ENCODE assay signal across 8 cellular contexts in genomic region chr11:67400251-67400941, GRCh38. TPM values are rescaled to one million over a fixed set of nuclear protein-coding genes. Genes with fewer than 3 reads are reported as not detected.
DNase-seq lines count a peak whose midpoint lies in the region; ATAC-seq, FAIRE-seq and TF ChIP-seq lines count a peak whose summit lies in the region.

No MANE protein-coding gene starts in this region.

- DNase-seq in T-helper 1 cell (no peak), K562 (ENCODE audit: extremely low read depth in 1 of 4, low spot score in 3 of 4) (peak in 1 of 4 experiments; percentile 6), right lobe of liver (no peak), transverse colon (peak; percentile 52), D721Med (ENCODE audit: insufficient read length, low spot score) (no peak), NCI-H2029 (lab: John Stamatoyannopoulos, UW) (no peak)

- H3K4me1 ChIP-seq in K562 (replicated peaks in 1 of 2; ENCODE audit: control insufficient read depth in 2 of 2, insufficient read depth in 2 of 2, low read length in 2 of 2) (peaks cover 26 to 92% of the 10 kb centered on the region in 2 experiments), right lobe of liver (peaks cover 0 to 24% (median 5%) of the 10 kb centered on the region in 4 donors), transverse colon (peaks cover 20 to 38% (median 30%) of the 10 kb centered on the region in 4 donors)

- ATAC-seq in K562 = no peak
- ATAC-seq in right lobe of liver = no peak
- ATAC-seq in GM21528 (IDR thresholded peaks at IDR 0.05; ENCODE audit: low FRiP score, unreplicated experiment) = no peak

- TF ChIP-seq POLR2A in K562 (conservative IDR thresholded peaks at IDR 0.05) (no peak), right lobe of liver (IDR thresholded peaks at IDR 0.05) (no peak), transverse colon (IDR thresholded peaks at IDR 0.05) (no peak)

- H3K79me2 ChIP-seq in K562 (ENCODE audit: control insufficient read depth, insufficient read depth, low read length) = peaks cover 23% of the 10 kb centered on the region

- peak overlapping the region; percentile 95 for H3K27ac ChIP-seq in K562 (ENCODE audit: extremely low read depth, low read depth, low read length)
- peak overlapping the region in 2 of 3 donors; percentile 77 to 88 for H3K27ac ChIP-seq in right lobe of liver
- peak overlapping the region; percentile 90 to 98 (median 93) for H3K27ac ChIP-seq in transverse colon

- H3K27me3 ChIP-seq in K562 (ENCODE audit: control insufficient read depth in 2 of 2, insufficient read depth in 2 of 2, low read length in 2 of 2) = no peaks in the 10 kb centered on the region
- no peaks in the 10 kb centered on the region for H3K27me3 ChIP-seq in right lobe of liver
- no peaks in the 10 kb centered on the region for H3K27me3 ChIP-seq in transverse colon

- H3K4me1 Mint-ChIP-seq in T-helper 1 cell treated with Interleukin-12 subunit alpha and Interleukin-12 subunit beta and Interleukin-4 antibody, amounts not matched to agents 30 μg/mL and 1 μg/mL, for 36 hours (ENCODE audit: low read depth) = peaks cover 28% of the 10 kb centered on the region

- H3K9ac ChIP-seq in K562 (ENCODE audit: insufficient read depth in 1 of 2, low read depth in 2 of 2, low read length in 2 of 2) = peak overlapping the region; percentile 95 to 96

- no peaks in the 10 kb centered on the region for H3K27me3 Mint-ChIP-seq in T-helper 1 cell treated with Interleukin-12 subunit alpha and Interleukin-12 subunit beta and Interleukin-4 antibody, amounts not matched to agents 30 μg/mL and 1 μg/mL, for 36 hours (ENCODE audit: low read depth)

- no peak for TF ChIP-seq RAD21 in K562 (CRISPR knock-in tag; conservative IDR thresholded peaks at IDR 0.05 in 1 of 2, IDR thresholded peaks at IDR 0.05 in 1 of 2)

- H3K36me3 Mint-ChIP-seq in T-helper 1 cell treated with Interleukin-12 subunit alpha and Interleukin-12 subunit beta and Interleukin-4 antibody, amounts not matched to agents 30 μg/mL and 1 μg/mL, for 36 hours (ENCODE audit: low read depth) = peaks cover 42% of the 10 kb centered on the region

- no peak overlapping the region for H2AFZ ChIP-seq in K562 (ENCODE audit: low read depth, low read length)

- H3K36me3 ChIP-seq in K562 (ENCODE audit: control insufficient read depth, insufficient read depth, low read length) (peaks cover 52% of the 10 kb centered on the region), right lobe of liver (peaks cover 3 to 33% (median 17%) of the 10 kb centered on the region in 4 donors), transverse colon (peaks cover 0 to 24% (median 9%) of the 10 kb centered on the region in 4 donors)

- H3K9me3 ChIP-seq in K562 (replicated peaks; ENCODE audit: control insufficient read depth, insufficient read depth, low read depth, low read length) (no peaks in the 10 kb centered on the region), right lobe of liver (no peaks in the 10 kb centered on the region), transverse colon (no peaks in the 10 kb centered on the region)

- peak overlapping the region; percentile 49 for H3K27ac Mint-ChIP-seq in T-helper 1 cell treated with Interleukin-12 subunit alpha and Interleukin-12 subunit beta and Interleukin-4 antibody, amounts not matched to agents 30 μg/mL and 1 μg/mL, for 36 hours

- BruUV-seq in K562 (replicated peaks; lab: Mats Ljungman, UMichigan) = no TSS peak

- no peaks in the 10 kb centered on the region for H3K9me1 ChIP-seq in K562 (ENCODE audit: control insufficient read depth, insufficient read depth, low read length)

- H3K4me2 ChIP-seq in K562 (ENCODE audit: insufficient read depth, low read length) = peak overlapping the region; percentile 84

- POLR2A ChIA-PET in K562 (lab: Yijun Ruan, JAX) = interaction anchor here (1.0 to 2.2 kb wide), 7 partner anchors 8 to 184 kb away, joined by 4 to 19 read pairs (median 7); partner anchors contain the start of genes CDK2AP2, GSTP1 and RAD9A

- in situ Hi-C loops in K562 (cut with MboI) (no loop called here), transverse colon (cut with MboI; ENCODE audit: low pct_ligation_motif_present in 1 of 4, low pct_unique_long_range_greater_than_20kb in 1 of 4, low sequenced_read_pairs in 3 of 4) (no loop called here)

- peak overlapping the region; percentile 91 for H3K4me3 ChIP-seq in K562
- peak overlapping the region; percentile 95 to 99 (median 98) for H3K4me3 ChIP-seq in right lobe of liver
- peak overlapping the region; percentile 64 to 98 (median 92) for H3K4me3 ChIP-seq in transverse colon

- H3K4me3 Mint-ChIP-seq in T-helper 1 cell treated with Interleukin-12 subunit alpha and Interleukin-12 subunit beta and Interleukin-4 antibody, amounts not matched to agents 30 μg/mL and 1 μg/mL, for 36 hours = peak overlapping the region; percentile 92

- H4K20me1 ChIP-seq in K562 (replicated peaks; ENCODE audit: control insufficient read depth, insufficient read depth, low read length) = 0 out of 2 replicates have a peak, but pooled peaks cover 4% of the 10 kb centered on the region

- 51% methylated on average over 22 of the region's 23 CpGs for WGBS in K562 (ENCODE audit: insufficient coverage, low coverage, missing lambda C conversion rate)
- 21% methylated on average over 14 of the region's 23 CpGs for WGBS in right lobe of liver (ENCODE audit: insufficient coverage, low coverage, low lambda C conversion rate, missing lambda C conversion rate)
- WGBS in transverse colon (ENCODE audit: low coverage in 1 of 2), 2 donors = 26% methylated on average over 23 of the region's 23 CpGs; no CpG with 5 or more reads in 1 of the 2 donors

- intact Hi-C loops in K562 (cut with micrococcal nuclease) = loop anchor here (2.0 to 5.0 kb wide), 3 partner anchors 82 to 182 kb away; partner anchors contain the start of genes AIP and GSTP1
- intact Hi-C loops in right lobe of liver (cut with DNase I) = no loop called here
- intact Hi-C loops in transverse colon (cut with DNase I; ENCODE audit: low total_unique reads) = loop anchor here (5.0 kb wide), 1 partner anchor 82 kb away; the partner anchor contains the start of gene AIP

- CTCF ChIA-PET in K562 (lab: Yijun Ruan, JAX; ENCODE audit: low intra/inter-chr PET ratio) = interaction anchor here (1.2 kb wide), 1 partner anchor 106 kb away, joined by 4 read pairs; no protein-coding TSS in a partner anchor

- no peaks in the 10 kb centered on the region for H3K9me3 Mint-ChIP-seq in T-helper 1 cell treated with Interleukin-12 subunit alpha and Interleukin-12 subunit beta and Interleukin-4 antibody, amounts not matched to agents 30 μg/mL and 1 μg/mL, for 36 hours

- FAIRE-seq in K562 (lab: Jason Lieb, UNC) (no peak), D721Med (lab: Jason Lieb, UNC) (no peak)

- no peak for TF ChIP-seq CTCF in K562 (IDR thresholded peaks at IDR 0.05 in 2 of 3, conservative IDR thresholded peaks at IDR 0.05 in 1 of 3; ENCODE audit: insufficient read depth in 2 of 3, low read depth in 1 of 3, low read length in 3 of 3)
- TF ChIP-seq CTCF in right lobe of liver (IDR thresholded peaks at IDR 0.05) = no peak
- TF ChIP-seq CTCF in transverse colon (IDR thresholded peaks at IDR 0.05) = no peak
- TF ChIP-seq CTCF in D721Med (IDR thresholded peaks at IDR 0.05; ENCODE audit: insufficient read depth, missing control alignments) = no peak

- TF ChIP-seq EP300 in K562 (IDR thresholded peaks at IDR 0.05; ENCODE audit: low read length) = no peak
- no peak for TF ChIP-seq EP300 in transverse colon (IDR thresholded peaks at IDR 0.05; ENCODE audit: low read depth)

RNA-seq across cellular contexts. Expression of gene PPP1CA, which starts 1.3 kb away (rescaled TPM):
- total RNA-seq in K562 (2011; cell fraction: chromatin; rRNA removed; ENCODE audit: low replicate concordance) = 37.0 and 127 TPM in 2 replicates
- total RNA-seq in K562 (2011; cell fraction: nucleolus; rRNA removed) = 133 and 148 TPM in 2 replicates
- total RNA-seq in K562 (2011; cell fraction: nucleoplasm; rRNA removed) = 56.8 and 75.5 TPM in 2 replicates
- 228 and 302 TPM in 2 replicates for total RNA-seq in K562 (2014; rRNA removed)
- 104 and 122 TPM in 2 replicates for total RNA-seq in K562 (2014; rRNA removed; fragmentation: Illumina TruSeq; extraction: Trizol)
- total RNA-seq in K562 (2015; rRNA removed; fragmentation: Illumina TruSeq; extraction: Trizol) = 188 and 200 TPM in 2 replicates
- total RNA-seq in K562 (2021) = 235 and 242 TPM in 2 replicates
- 167 and 176 TPM in 2 replicates for polyA plus RNA-seq in K562 (2011; rRNA removed)
- 324 and 501 TPM in 2 replicates for polyA plus RNA-seq in K562 (2011; cell fraction: cytosol; rRNA removed)
- polyA plus RNA-seq in K562 (2011; cell fraction: nucleus; rRNA removed) = 128 and 201 TPM in 2 replicates
- polyA plus RNA-seq in K562 (2012) = 225 and 287 TPM in 2 replicates
- polyA plus RNA-seq in K562 (2014; fragmentation: Illumina TruSeq; extraction: Trizol) = 205 and 253 TPM in 2 replicates
- polyA plus RNA-seq in K562 (2014; fragmentation: Nextera tagmentation; extraction: Ambion mirVana) = 10 to 100 TPM; 18.2 to 51.4 TPM
- 191 and 208 TPM in 2 replicates for polyA plus RNA-seq in K562 (2014; rRNA removed)
- 80.8 and 116 TPM in 2 replicates for polyA minus RNA-seq in K562 (2011; rRNA and poly(A)+ RNA removed)
- polyA minus RNA-seq in K562 (2011; cell fraction: cytosol; rRNA and poly(A)+ RNA removed) = 120 and 127 TPM in 2 replicates
- polyA minus RNA-seq in K562 (2011; cell fraction: nucleus; rRNA and poly(A)+ RNA removed) = 44.8 and 70.1 TPM in 2 replicates
- total RNA-seq in right lobe of liver = 100 to 1,000 TPM in 2 of 6 experiments, 10 to 100 TPM in 4; 64.2 to 102 (median 71.1) TPM
- total RNA-seq in transverse colon = 100 to 1,000 TPM in 3 of 4 donors, 10 to 100 TPM in 1; 83.0 to 251 (median 163) TPM

RNA-seq across cellular contexts. Expression of gene TBC1D10C, which starts 3.5 kb away (rescaled TPM):
- 0.39 and 3.0 TPM in 2 replicates for total RNA-seq in K562 (2011; cell fraction: chromatin; rRNA removed; ENCODE audit: low replicate concordance)
- 1.8 and 3.3 TPM in 2 replicates for total RNA-seq in K562 (2011; cell fraction: nucleolus; rRNA removed)
- 0.81 and 1.9 TPM in 2 replicates for total RNA-seq in K562 (2011; cell fraction: nucleoplasm; rRNA removed)
- total RNA-seq in K562 (2014; rRNA removed) = 0.68 and 1.1 TPM in 2 replicates
- total RNA-seq in K562 (2014; rRNA removed; fragmentation: Illumina TruSeq; extraction: Trizol) = 0.22 and 0.26 TPM in 2 replicates
- total RNA-seq in K562 (2015; rRNA removed; fragmentation: Illumina TruSeq; extraction: Trizol) = 0.90 and 1.1 TPM in 2 replicates
- total RNA-seq in K562 (2021) = 1.2 and 1.5 TPM in 2 replicates
- polyA plus RNA-seq in K562 (2011; rRNA removed) = 0.95 and 1.1 TPM in 2 replicates
- 1.1 and 2.0 TPM in 2 replicates for polyA plus RNA-seq in K562 (2011; cell fraction: cytosol; rRNA removed)
- polyA plus RNA-seq in K562 (2011; cell fraction: nucleus; rRNA removed) = 8.2 and 12.2 TPM in 2 replicates
- 1.2 and 2.3 TPM in 2 replicates for polyA plus RNA-seq in K562 (2012)
- 0.16 and 0.71 TPM in 2 replicates for polyA plus RNA-seq in K562 (2014; fragmentation: Illumina TruSeq; extraction: Trizol)
- polyA plus RNA-seq in K562 (2014; fragmentation: Nextera tagmentation; extraction: Ambion mirVana) = not detected
- 0.93 and 1.7 TPM in 2 replicates for polyA plus RNA-seq in K562 (2014; rRNA removed)
- 0.27 and 0.53 TPM in 2 replicates for polyA minus RNA-seq in K562 (2011; rRNA and poly(A)+ RNA removed)
- polyA minus RNA-seq in K562 (2011; cell fraction: cytosol; rRNA and poly(A)+ RNA removed) = not detected in 2 replicates
- 1.8 and 2.3 TPM in 2 replicates for polyA minus RNA-seq in K562 (2011; cell fraction: nucleus; rRNA and poly(A)+ RNA removed)
- total RNA-seq in right lobe of liver = 1 to 10 TPM in 5 of 6 experiments, under 1 TPM in 1; 0.73 to 2.7 (median 1.9) TPM
- 10 to 100 TPM in 2 of 4 donors, 1 to 10 TPM in 2; 1.2 to 17.2 (median 7.4) TPM for total RNA-seq in transverse colon

RNA-seq across cellular contexts. Expression of gene RAD9A, which starts 8.6 kb away (rescaled TPM):
- total RNA-seq in K562 (2011; cell fraction: chromatin; rRNA removed; ENCODE audit: low replicate concordance) = 59.7 and 169 TPM in 2 replicates
- 116 and 126 TPM in 2 replicates for total RNA-seq in K562 (2011; cell fraction: nucleolus; rRNA removed)
- 63.0 and 77.4 TPM in 2 replicates for total RNA-seq in K562 (2011; cell fraction: nucleoplasm; rRNA removed)
- total RNA-seq in K562 (2014; rRNA removed) = 17.1 and 25.1 TPM in 2 replicates
- total RNA-seq in K562 (2014; rRNA removed; fragmentation: Illumina TruSeq; extraction: Trizol) = 5.7 and 6.7 TPM in 2 replicates
- total RNA-seq in K562 (2015; rRNA removed; fragmentation: Illumina TruSeq; extraction: Trizol) = 15.3 and 16.1 TPM in 2 replicates
- 33.3 and 41.2 TPM in 2 replicates for total RNA-seq in K562 (2021)
- 16.0 and 30.7 TPM in 2 replicates for polyA plus RNA-seq in K562 (2011; rRNA removed)
- polyA plus RNA-seq in K562 (2011; cell fraction: cytosol; rRNA removed) = 23.8 and 34.6 TPM in 2 replicates
- 98.1 and 127 TPM in 2 replicates for polyA plus RNA-seq in K562 (2011; cell fraction: nucleus; rRNA removed)
- 33.0 and 38.6 TPM in 2 replicates for polyA plus RNA-seq in K562 (2012)
- polyA plus RNA-seq in K562 (2014; fragmentation: Illumina TruSeq; extraction: Trizol) = 27.3 and 29.2 TPM in 2 replicates
- 1 to 10 TPM; 1.4 to 1.5 TPM for polyA plus RNA-seq in K562 (2014; fragmentation: Nextera tagmentation; extraction: Ambion mirVana)
- polyA plus RNA-seq in K562 (2014; rRNA removed) = 35.9 and 39.7 TPM in 2 replicates
- polyA minus RNA-seq in K562 (2011; rRNA and poly(A)+ RNA removed) = 5.2 and 7.3 TPM in 2 replicates
- polyA minus RNA-seq in K562 (2011; cell fraction: cytosol; rRNA and poly(A)+ RNA removed) = 15.1 and 20.2 TPM in 2 replicates
- 22.5 and 24.4 TPM in 2 replicates for polyA minus RNA-seq in K562 (2011; cell fraction: nucleus; rRNA and poly(A)+ RNA removed)
- 10 to 100 TPM in 2 of 6 experiments, 1 to 10 TPM in 4; 5.3 to 13.2 (median 6.2) TPM for total RNA-seq in right lobe of liver
- total RNA-seq in transverse colon = 100 to 1,000 TPM in 2 of 4 donors, 10 to 100 TPM in 2; 37.8 to 470 (median 95.3) TPM

RNA-seq across cellular contexts. Expression of gene CARNS1, which starts 15.1 kb away (rescaled TPM):
- 0.49 TPM in 1 of 2 replicates, not detected in the other for total RNA-seq in K562 (2011; cell fraction: chromatin; rRNA removed; ENCODE audit: low replicate concordance)
- total RNA-seq in K562 (2011; cell fraction: nucleolus; rRNA removed) = 0.13 and 0.17 TPM in 2 replicates
- total RNA-seq in K562 (2011; cell fraction: nucleoplasm; rRNA removed) = 0.15 TPM in 2 replicates
- total RNA-seq in K562 (2014; rRNA removed) (0.12 and 0.18 TPM in 2 replicates), K562 (2014; rRNA removed; fragmentation: Illumina TruSeq; extraction: Trizol) (not detected in 2 replicates), K562 (2015; rRNA removed; fragmentation: Illumina TruSeq; extraction: Trizol) (0.04 TPM in 1 of 2 replicates, not detected in the other), K562 (2021) (0.07 and 0.13 TPM in 2 replicates), right lobe of liver (under 1 TPM in 5 of 6 experiments, not detected in 1; 0.12 to 0.31 (median 0.22) TPM), transverse colon (1 to 10 TPM in 1 of 4 donors, under 1 TPM in 3; 0.27 to 4.4 (median 0.43) TPM)
- polyA plus RNA-seq in K562 (2011; rRNA removed) (0.04 and 0.06 TPM in 2 replicates), K562 (2014; fragmentation: Illumina TruSeq; extraction: Trizol) (0.06 and 0.07 TPM in 2 replicates), K562 (2014; fragmentation: Nextera tagmentation; extraction: Ambion mirVana) (under 1 TPM in 1 of 2 experiments, not detected in 1; 0.01 TPM), K562 (2014; rRNA removed) (0.03 and 0.07 TPM in 2 replicates)
- polyA plus RNA-seq in K562 (2011; cell fraction: cytosol; rRNA removed) = 0.03 and 0.15 TPM in 2 replicates
- 0.11 and 0.37 TPM in 2 replicates for polyA plus RNA-seq in K562 (2011; cell fraction: nucleus; rRNA removed)
- polyA plus RNA-seq in K562 (2012) = 0.17 and 0.24 TPM in 2 replicates
- 0.04 TPM in 1 of 2 replicates, not detected in the other for polyA minus RNA-seq in K562 (2011; rRNA and poly(A)+ RNA removed)
- not detected in 2 replicates for polyA minus RNA-seq in K562 (2011; cell fraction: cytosol; rRNA and poly(A)+ RNA removed)
- polyA minus RNA-seq in K562 (2011; cell fraction: nucleus; rRNA and poly(A)+ RNA removed) = not detected in 2 replicates

RNA-seq across cellular contexts. Expression of gene CLCF1, which starts 27.0 kb away (rescaled TPM):
- total RNA-seq in K562 (2011; cell fraction: chromatin; rRNA removed; ENCODE audit: low replicate concordance) = 4.3 and 8.4 TPM in 2 replicates
- total RNA-seq in K562 (2011; cell fraction: nucleolus; rRNA removed) = 3.4 and 5.3 TPM in 2 replicates
- total RNA-seq in K562 (2011; cell fraction: nucleoplasm; rRNA removed) = 3.7 and 8.0 TPM in 2 replicates
- total RNA-seq in K562 (2014; rRNA removed) (2.4 and 3.2 TPM in 2 replicates), K562 (2014; rRNA removed; fragmentation: Illumina TruSeq; extraction: Trizol) (1.1 and 1.2 TPM in 2 replicates), K562 (2015; rRNA removed; fragmentation: Illumina TruSeq; extraction: Trizol) (1.9 and 2.0 TPM in 2 replicates), K562 (2021) (3.6 and 4.3 TPM in 2 replicates), right lobe of liver (1 to 10 TPM in 3 of 6 experiments, under 1 TPM in 3; 0.44 to 3.8 (median 1.3) TPM), transverse colon (10 to 100 TPM in 1 of 4 donors, 1 to 10 TPM in 3; 1.8 to 46.4 (median 5.8) TPM)
- polyA plus RNA-seq in K562 (2011; rRNA removed) (3.0 and 4.1 TPM in 2 replicates), K562 (2014; fragmentation: Illumina TruSeq; extraction: Trizol) (3.1 and 3.6 TPM in 2 replicates), K562 (2014; fragmentation: Nextera tagmentation; extraction: Ambion mirVana) (under 1 TPM; 0.49 to 0.80 TPM), K562 (2014; rRNA removed) (3.8 and 5.8 TPM in 2 replicates)
- 5.7 and 8.8 TPM in 2 replicates for polyA plus RNA-seq in K562 (2011; cell fraction: cytosol; rRNA removed)
- polyA plus RNA-seq in K562 (2011; cell fraction: nucleus; rRNA removed) = 9.3 and 20.8 TPM in 2 replicates
- 2.9 and 5.3 TPM in 2 replicates for polyA plus RNA-seq in K562 (2012)
- 0.78 and 2.1 TPM in 2 replicates for polyA minus RNA-seq in K562 (2011; rRNA and poly(A)+ RNA removed)
- polyA minus RNA-seq in K562 (2011; cell fraction: cytosol; rRNA and poly(A)+ RNA removed) = 2.4 and 4.2 TPM in 2 replicates
- 1.7 and 1.8 TPM in 2 replicates for polyA minus RNA-seq in K562 (2011; cell fraction: nucleus; rRNA and poly(A)+ RNA removed)

Comparison
In these comparisons a context has a peak if more than half of its experiments do, and no peak if none do; other contexts are left out.
1. intact Hi-C loops: an anchor here in K562 (2.0 to 5.0 kb wide) and transverse colon (5.0 kb wide); none called in right lobe of liver.